21 cellular contexts compared by ENCODE assay signal in genomic region chr15:62906627-62907026, GRCh38.
"Had no signal": no experiment of that assay in that cellular context is flagged by ENCODE, and none has a peak within 500 bp of the region (broad histone marks: within the 10 kb centered on the region; RNA-seq: fewer than 3 reads in every experiment).

No MANE protein-coding gene starts in this region.

- H3K4me3 Mint-ChIP-seq: mesothelial cell of epicardium; natural killer cell treated with Interleukin-12 subunit alpha and Interleukin-12 subunit beta and Interleukin-15 and Interleukin-18, amount 100 ng/mL, for 72 hours; neural progenitor cell had no signal

- H3K36me3 ChIP-seq: colonic mucosa, gastrocnemius medialis, neural progenitor cell, pancreas, prostate gland, tibial artery, upper lobe of right lung, vagina had no signal

- H3K27ac ChIP-seq: colonic mucosa, gastrocnemius medialis, neural progenitor cell, pancreas, prostate gland, skin epidermis, upper lobe of right lung, vagina had no signal

- H3K9ac ChIP-seq: neural progenitor cell had no signal

- H3K4me1 ChIP-seq: colonic mucosa, prostate gland, upper lobe of right lung, vagina had no signal

- H3K27ac Mint-ChIP-seq: mesothelial cell of epicardium; natural killer cell treated with Interleukin-12 subunit alpha and Interleukin-12 subunit beta and Interleukin-15 and Interleukin-18, amount 100 ng/mL, for 72 hours; neural progenitor cell had no signal

- ATAC-seq: gastrocnemius medialis, left lobe of liver, pancreas, sciatic nerve, upper lobe of right lung had no signal

- H3K4me2 ChIP-seq: neural progenitor cell had no signal

- H3K36me3 Mint-ChIP-seq: mesothelial cell of epicardium; natural killer cell treated with Interleukin-12 subunit alpha and Interleukin-12 subunit beta and Interleukin-15 and Interleukin-18, amount 100 ng/mL, for 72 hours; neural progenitor cell had no signal

- DNase-seq: cerebellar nuclear complex; colonic mucosa; dermis blood vessel endothelial cell; gastrocnemius medialis; glutamatergic neuron; islet precursor cell; occipital lobe; pancreas; stimulated activated CD4-positive, alpha-beta T cell treated with anti-CD3 and anti-CD28 coated beads, Interleukin-2, amount 100 ng/mL, for 24 hours; stimulated activated CD4-positive, alpha-beta T cell treated with anti-CD3 and anti-CD28 coated beads, Interleukin-4, amount 100 ng/mL, for 4 hours; stimulated activated naive CD4-positive, alpha-beta T cell; tibial artery; upper lobe of right lung had no signal

- H3K9me3 ChIP-seq: colonic mucosa, gastrocnemius medialis, pancreas, prostate gland, tibial artery, upper lobe of right lung, vagina had no signal

- H2AFZ ChIP-seq: neural progenitor cell had no signal

- H3K27me3 ChIP-seq: colonic mucosa, gastrocnemius medialis, neural progenitor cell, pancreas, tibial artery, upper lobe of right lung, vagina had no signal

- H3K9me3 Mint-ChIP-seq: mesothelial cell of epicardium; natural killer cell treated with Interleukin-12 subunit alpha and Interleukin-12 subunit beta and Interleukin-15 and Interleukin-18, amount 100 ng/mL, for 72 hours had no signal

- H3K4me3 ChIP-seq: colonic mucosa, gastrocnemius medialis, neural progenitor cell, pancreas, prostate gland, skin epidermis, tibial artery, upper lobe of right lung, vagina had no signal
